In genomic region chr1:23461050-23461449, GRCh38 we compare ENCODE assay signal across 1 cellular context.
TF ChIP-seq lines count a peak whose summit lies in the region.

No MANE protein-coding gene starts in this region.

TF ChIP-seq in HepG2, 621 proteins besides CTCF, POLR2A, EP300 and RAD21 (continued from another document and continues in another):
- TF ChIP-seq KDM5B (CRISPR knock-in tag; IDR thresholded peaks at IDR 0.05; ENCODE audit: borderline replicate concordance) (no peak), ZNF841 (CRISPR knock-in tag; IDR thresholded peaks at IDR 0.05; ENCODE audit: borderline replicate concordance) (no peak), KDM5A (IDR thresholded peaks at IDR 0.05; ENCODE audit: borderline replicate concordance, low read length) (no peak), GFI1 (CRISPR knock-in tag; IDR thresholded peaks at IDR 0.05; ENCODE audit: borderline replicate concordance) (no peak), ZBTB42 (CRISPR knock-in tag; IDR thresholded peaks at IDR 0.05) (no peak), MAZ (IDR thresholded peaks at IDR 0.05; ENCODE audit: borderline replicate concordance, low read depth, low read length) (no peak), MAZ (CRISPR knock-in tag; IDR thresholded peaks at IDR 0.05; ENCODE audit: low read depth) (no peak), PITX1 (CRISPR knock-in tag; IDR thresholded peaks at IDR 0.05) (no peak), ZNF543 (CRISPR knock-in tag; IDR thresholded peaks at IDR 0.05) (no peak), ZFP62 (CRISPR knock-in tag; IDR thresholded peaks at IDR 0.05) (no peak), RFX3 (CRISPR knock-in tag; IDR thresholded peaks at IDR 0.05) (no peak), MIER3 (CRISPR knock-in tag; IDR thresholded peaks at IDR 0.05; ENCODE audit: borderline replicate concordance) (no peak; the same call in 1 of the 2 replicates), ETV5 (CRISPR knock-in tag; IDR thresholded peaks at IDR 0.05; ENCODE audit: borderline replicate concordance) (peak; percentile 43; the same call in 1 of the 2 replicates), ZNF772 (CRISPR knock-in tag; IDR thresholded peaks at IDR 0.05) (no peak), ZZZ3 (CRISPR knock-in tag; IDR thresholded peaks at IDR 0.05; ENCODE audit: borderline replicate concordance) (no peak), SALL1 (CRISPR knock-in tag; IDR thresholded peaks at IDR 0.05) (no peak), ZNF407 (CRISPR knock-in tag; IDR thresholded peaks at IDR 0.05; ENCODE audit: not compliant biosample characterization) (no peak), RARA (CRISPR knock-in tag; IDR thresholded peaks at IDR 0.05) (peak; percentile 19; the same call in 1 of the 2 replicates), SMYD3 (CRISPR knock-in tag; IDR thresholded peaks at IDR 0.05) (no peak), ZNF644 (CRISPR knock-in tag; IDR thresholded peaks at IDR 0.05; ENCODE audit: low read depth) (0 out of 2 replicates have a peak, but pooled peaks have one; percentile 16), IKZF4 (CRISPR knock-in tag; IDR thresholded peaks at IDR 0.05; ENCODE audit: borderline replicate concordance, low read depth, not compliant biosample characterization) (no peak), ZNF17 (CRISPR knock-in tag; IDR thresholded peaks at IDR 0.05) (no peak), ZNF839 (CRISPR knock-in tag; IDR thresholded peaks at IDR 0.05; ENCODE audit: borderline replicate concordance) (no peak), ZNF33A (CRISPR knock-in tag; IDR thresholded peaks at IDR 0.05; ENCODE audit: borderline replicate concordance) (no peak), NFIB (CRISPR knock-in tag; IDR thresholded peaks at IDR 0.05; ENCODE audit: borderline replicate concordance) (no peak), MED1 (CRISPR knock-in tag; IDR thresholded peaks at IDR 0.05) (no peak), ETV6 (CRISPR knock-in tag; conservative IDR thresholded peaks at IDR 0.05) (no peak), TSC22D2 (CRISPR knock-in tag; IDR thresholded peaks at IDR 0.05; ENCODE audit: borderline replicate concordance) (no peak), ZNF790 (CRISPR knock-in tag; IDR thresholded peaks at IDR 0.05; ENCODE audit: borderline replicate concordance) (no peak), ZSCAN20 (CRISPR knock-in tag; IDR thresholded peaks at IDR 0.05; ENCODE audit: borderline replicate concordance) (no peak), KAT2B (IDR thresholded peaks at IDR 0.05; ENCODE audit: borderline replicate concordance, low read depth, low read length) (no peak), ZNF224 (CRISPR knock-in tag; IDR thresholded peaks at IDR 0.05) (no peak), ZNF629 (CRISPR knock-in tag; conservative IDR thresholded peaks at IDR 0.05) (no peak), FOXK2 (IDR thresholded peaks at IDR 0.05) (no peak), ZNF737 (CRISPR knock-in tag; IDR thresholded peaks at IDR 0.05; ENCODE audit: borderline replicate concordance) (no peak), ZNF780A (CRISPR knock-in tag; IDR thresholded peaks at IDR 0.05) (no peak), TEAD3 (CRISPR knock-in tag; optimal IDR thresholded peaks at IDR 0.05; ENCODE audit: borderline replicate concordance) (no peak), GATAD1 (CRISPR knock-in tag; IDR thresholded peaks at IDR 0.05) (no peak), NR2C2 (CRISPR knock-in tag; IDR thresholded peaks at IDR 0.05; ENCODE audit: borderline replicate concordance) (no peak), ZKSCAN5 (CRISPR knock-in tag; IDR thresholded peaks at IDR 0.05) (no peak), MLXIP (CRISPR knock-in tag; IDR thresholded peaks at IDR 0.05; ENCODE audit: borderline replicate concordance) (no peak), ARNT2 (CRISPR knock-in tag; IDR thresholded peaks at IDR 0.05; ENCODE audit: low read depth) (no peak), SRY (CRISPR knock-in tag; IDR thresholded peaks at IDR 0.05) (no peak), NFATC3 (CRISPR knock-in tag; IDR thresholded peaks at IDR 0.05) (no peak), ZNF549 (CRISPR knock-in tag; IDR thresholded peaks at IDR 0.05) (no peak), HOMEZ (CRISPR knock-in tag; IDR thresholded peaks at IDR 0.05; ENCODE audit: low read depth) (no peak)
- TF ChIP-seq, protein P1, sequence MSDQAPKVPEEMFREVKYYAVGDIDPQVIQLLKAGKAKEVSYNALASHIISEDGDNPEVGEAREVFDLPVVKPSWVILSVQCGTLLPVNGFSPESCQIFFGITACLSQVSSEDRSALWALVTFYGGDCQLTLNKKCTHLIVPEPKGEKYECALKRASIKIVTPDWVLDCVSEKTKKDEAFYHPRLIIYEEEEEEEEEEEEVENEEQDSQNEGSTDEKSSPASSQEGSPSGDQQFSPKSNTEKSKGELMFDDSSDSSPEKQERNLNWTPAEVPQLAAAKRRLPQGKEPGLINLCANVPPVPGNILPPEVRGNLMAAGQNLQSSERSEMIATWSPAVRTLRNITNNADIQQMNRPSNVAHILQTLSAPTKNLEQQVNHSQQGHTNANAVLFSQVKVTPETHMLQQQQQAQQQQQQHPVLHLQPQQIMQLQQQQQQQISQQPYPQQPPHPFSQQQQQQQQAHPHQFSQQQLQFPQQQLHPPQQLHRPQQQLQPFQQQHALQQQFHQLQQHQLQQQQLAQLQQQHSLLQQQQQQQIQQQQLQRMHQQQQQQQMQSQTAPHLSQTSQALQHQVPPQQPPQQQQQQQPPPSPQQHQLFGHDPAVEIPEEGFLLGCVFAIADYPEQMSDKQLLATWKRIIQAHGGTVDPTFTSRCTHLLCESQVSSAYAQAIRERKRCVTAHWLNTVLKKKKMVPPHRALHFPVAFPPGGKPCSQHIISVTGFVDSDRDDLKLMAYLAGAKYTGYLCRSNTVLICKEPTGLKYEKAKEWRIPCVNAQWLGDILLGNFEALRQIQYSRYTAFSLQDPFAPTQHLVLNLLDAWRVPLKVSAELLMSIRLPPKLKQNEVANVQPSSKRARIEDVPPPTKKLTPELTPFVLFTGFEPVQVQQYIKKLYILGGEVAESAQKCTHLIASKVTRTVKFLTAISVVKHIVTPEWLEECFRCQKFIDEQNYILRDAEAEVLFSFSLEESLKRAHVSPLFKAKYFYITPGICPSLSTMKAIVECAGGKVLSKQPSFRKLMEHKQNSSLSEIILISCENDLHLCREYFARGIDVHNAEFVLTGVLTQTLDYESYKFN (CRISPR knock-in tag; conservative IDR thresholded peaks at IDR 0.05): peak; percentile 26; the same call in 1 of the 2 replicates
- TF ChIP-seq, protein P2, sequence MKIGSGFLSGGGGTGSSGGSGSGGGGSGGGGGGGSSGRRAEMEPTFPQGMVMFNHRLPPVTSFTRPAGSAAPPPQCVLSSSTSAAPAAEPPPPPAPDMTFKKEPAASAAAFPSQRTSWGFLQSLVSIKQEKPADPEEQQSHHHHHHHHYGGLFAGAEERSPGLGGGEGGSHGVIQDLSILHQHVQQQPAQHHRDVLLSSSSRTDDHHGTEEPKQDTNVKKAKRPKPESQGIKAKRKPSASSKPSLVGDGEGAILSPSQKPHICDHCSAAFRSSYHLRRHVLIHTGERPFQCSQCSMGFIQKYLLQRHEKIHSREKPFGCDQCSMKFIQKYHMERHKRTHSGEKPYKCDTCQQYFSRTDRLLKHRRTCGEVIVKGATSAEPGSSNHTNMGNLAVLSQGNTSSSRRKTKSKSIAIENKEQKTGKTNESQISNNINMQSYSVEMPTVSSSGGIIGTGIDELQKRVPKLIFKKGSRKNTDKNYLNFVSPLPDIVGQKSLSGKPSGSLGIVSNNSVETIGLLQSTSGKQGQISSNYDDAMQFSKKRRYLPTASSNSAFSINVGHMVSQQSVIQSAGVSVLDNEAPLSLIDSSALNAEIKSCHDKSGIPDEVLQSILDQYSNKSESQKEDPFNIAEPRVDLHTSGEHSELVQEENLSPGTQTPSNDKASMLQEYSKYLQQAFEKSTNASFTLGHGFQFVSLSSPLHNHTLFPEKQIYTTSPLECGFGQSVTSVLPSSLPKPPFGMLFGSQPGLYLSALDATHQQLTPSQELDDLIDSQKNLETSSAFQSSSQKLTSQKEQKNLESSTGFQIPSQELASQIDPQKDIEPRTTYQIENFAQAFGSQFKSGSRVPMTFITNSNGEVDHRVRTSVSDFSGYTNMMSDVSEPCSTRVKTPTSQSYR (CRISPR knock-in tag; IDR thresholded peaks at IDR 0.05; ENCODE audit: borderline replicate concordance): peak; percentile 49; the same call in 1 of the 2 replicates
- TF ChIP-seq, protein P3, sequence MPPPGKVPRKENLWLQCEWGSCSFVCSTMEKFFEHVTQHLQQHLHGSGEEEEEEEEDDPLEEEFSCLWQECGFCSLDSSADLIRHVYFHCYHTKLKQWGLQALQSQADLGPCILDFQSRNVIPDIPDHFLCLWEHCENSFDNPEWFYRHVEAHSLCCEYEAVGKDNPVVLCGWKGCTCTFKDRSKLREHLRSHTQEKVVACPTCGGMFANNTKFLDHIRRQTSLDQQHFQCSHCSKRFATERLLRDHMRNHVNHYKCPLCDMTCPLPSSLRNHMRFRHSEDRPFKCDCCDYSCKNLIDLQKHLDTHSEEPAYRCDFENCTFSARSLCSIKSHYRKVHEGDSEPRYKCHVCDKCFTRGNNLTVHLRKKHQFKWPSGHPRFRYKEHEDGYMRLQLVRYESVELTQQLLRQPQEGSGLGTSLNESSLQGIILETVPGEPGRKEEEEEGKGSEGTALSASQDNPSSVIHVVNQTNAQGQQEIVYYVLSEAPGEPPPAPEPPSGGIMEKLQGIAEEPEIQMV (CRISPR knock-in tag; IDR thresholded peaks at IDR 0.05; ENCODE audit: low read depth): no peak
